13 cellular contexts compared by ENCODE assay signal in genomic region chr7:95472521-95473160, GRCh38.
A peak's percentile ranks its signal among the peaks of the same experiment; 100 is the strongest.
DNase-seq lines count a peak whose midpoint lies in the region; ATAC-seq and TF ChIP-seq lines count a peak whose summit lies in the region.
"Had no signal": no experiment of that assay in that cellular context is flagged by ENCODE, and none has a peak within 500 bp of the region (broad histone marks: within the 10 kb centered on the region; RNA-seq: fewer than 3 reads in every experiment).

No MANE protein-coding gene starts in this region.

- TF ChIP-seq CTCF in AG09309 (IDR thresholded peaks at IDR 0.05; ENCODE audit: control insufficient read depth, insufficient read depth, low read depth, low read length, missing control alignments) (no peak), GM20000 (IDR thresholded peaks at IDR 0.05; ENCODE audit: extremely low read depth, missing control alignments) (no peak)

- H3K27me3 ChIP-seq in HUES48 (ENCODE audit: control insufficient read depth, insufficient read depth, low read length) = no peaks in the 10 kb centered on the region
- H3K27me3 ChIP-seq: testis had no signal

- DNase-seq in AG09309 (ENCODE audit: low read depth) (peak; percentile 5), amniotic epithelial cell (ENCODE audit: low read depth) (peak; percentile 71), kidney glomerular epithelial cell (lab: John Stamatoyannopoulos, UW) (peak; percentile 84), MV-4-11 (lab: John Stamatoyannopoulos, UW) (no peak), GM20000 (ENCODE audit: low spot score) (no peak), NCI-H1436 treated with DMSO at 0.1 percent for 48 hours (lab: John Stamatoyannopoulos, UW) (no peak)
- DNase-seq: Calu3; naive B cell; stimulated activated CD4-positive, alpha-beta T cell treated with anti-CD3 and anti-CD28 coated beads, Interleukin-4, amount 100 ng/mL, for 24 hours; T-helper 17 cell; testis had no signal

- peaks cover 34% of the 10 kb centered on the region for H3K4me1 ChIP-seq in HUES48 (ENCODE audit: control insufficient read depth, insufficient read depth, low read length)
- H3K4me1 ChIP-seq: testis had no signal

- ATAC-seq in GM21786 (IDR thresholded peaks at IDR 0.05; ENCODE audit: unreplicated experiment) = no peak
- ATAC-seq: T-helper 17 cell had no signal

- no peaks in the 10 kb centered on the region for H3K36me3 ChIP-seq in HUES48 (ENCODE audit: control insufficient read depth, insufficient read depth, low read length)

- no peak overlapping the region for H3K9ac ChIP-seq in HUES48 (ENCODE audit: low read depth, low read length)

- H3K9me3 ChIP-seq in HUES48 (ENCODE audit: control insufficient read depth, insufficient read depth, low read length) = no peaks in the 10 kb centered on the region
- H3K9me3 ChIP-seq: testis had no signal

- H3K4me3 ChIP-seq in AG09309 (ENCODE audit: control insufficient read depth, low read depth, low read length) (no peak overlapping the region), HUES48 (ENCODE audit: low read depth, low read length) (no peak overlapping the region)
- H3K4me3 ChIP-seq: testis had no signal

- peak overlapping the region; percentile 21 for H3K27ac ChIP-seq in HUES48 (ENCODE audit: low read depth, low read length)
- H3K27ac ChIP-seq: testis had no signal

Comparison
In these comparisons a context has a peak if more than half of its experiments do, and no peak if none do; other contexts are left out.
1. DNase-seq: peak in AG09309 (single experiment), amniotic epithelial cell (single experiment) and kidney glomerular epithelial cell (single experiment); none in MV-4-11 (single experiment), GM20000 (single experiment) and NCI-H1436 treated with DMSO at 0.1 percent for 48 hours (single experiment).